ENCODE assay signal across 1 cellular context in genomic region chr7:9978111-9979064, GRCh38.
TF ChIP-seq lines count a peak whose summit lies in the region.

No MANE protein-coding gene starts in this region.

TF ChIP-seq in HepG2, 621 proteins besides CTCF, POLR2A, EP300 and RAD21 (continued from another document):
- TF ChIP-seq ZBED4 (CRISPR knock-in tag; IDR thresholded peaks at IDR 0.05; ENCODE audit: borderline replicate concordance) = no peak
